In the genomic region with DNA sequence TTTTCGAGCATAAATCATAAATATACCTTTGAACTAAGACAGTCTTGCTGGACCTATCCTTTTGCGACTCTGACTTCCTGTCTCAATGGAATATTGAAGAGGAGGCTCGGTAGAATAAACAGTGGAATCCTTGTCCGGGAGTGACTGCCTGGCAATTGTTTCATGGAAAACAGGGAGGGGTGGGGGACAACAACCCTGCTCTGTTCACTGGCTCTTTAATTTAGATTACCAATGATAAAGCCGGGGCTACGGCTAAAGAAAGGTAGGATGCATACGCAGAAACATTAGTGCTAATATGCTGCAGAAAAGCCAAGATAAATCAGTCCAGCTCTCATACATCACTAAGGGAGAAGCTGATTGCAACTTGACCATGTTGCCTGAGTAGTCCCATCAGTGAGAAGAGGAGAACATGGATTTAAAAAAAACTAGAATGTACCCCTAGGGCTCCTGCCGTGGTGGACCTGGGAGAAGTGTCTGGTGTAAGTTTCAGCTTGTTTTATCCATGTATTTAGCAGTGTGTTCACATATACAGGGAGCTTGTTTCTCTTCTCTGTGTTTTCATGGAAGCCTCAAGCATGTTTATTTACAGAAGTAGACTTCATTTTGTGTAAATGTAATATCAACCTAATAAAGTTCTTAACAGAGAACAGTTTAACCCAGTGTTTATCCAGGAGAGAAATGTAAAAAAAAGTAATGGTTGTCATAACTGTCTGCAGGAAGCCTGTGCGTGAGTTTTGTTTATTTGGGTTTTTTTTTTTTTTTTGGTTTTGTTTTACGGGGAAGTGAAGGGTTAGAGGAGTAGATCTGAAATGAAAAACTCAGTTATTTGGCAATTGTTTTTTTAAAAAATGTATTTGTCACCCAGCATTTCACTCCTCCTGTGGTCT, we compare ENCODE assay signal across 11 cellular contexts.
DNase-seq lines count a peak whose midpoint lies in the region; ATAC-seq and TF ChIP-seq lines count a peak whose summit lies in the region.
"Had no signal": no experiment of that assay in that cellular context is flagged by ENCODE, and none has a peak within 500 bp of the region (broad histone marks: within the 10 kb centered on the region; RNA-seq: fewer than 3 reads in every experiment).

No MANE protein-coding gene starts in this region.

- DNase-seq in HFFc6 (no peak), NCI-H748 (lab: John Stamatoyannopoulos, UW; ENCODE audit: unreplicated experiment) (peak; percentile 78), neural crest cell (ENCODE audit: low read depth, low spot score) (no peak), amniotic stem cell (lab: John Stamatoyannopoulos, UW) (no peak), upper lobe of right lung (no peak), DMS79 treated with DMSO at 0.1 percent for 48 hours (lab: John Stamatoyannopoulos, UW) (no peak)
- DNase-seq: NCI-H2107, right lobe of liver had no signal

- ATAC-seq in HG03159 (IDR thresholded peaks at IDR 0.05; ENCODE audit: unreplicated experiment) (no peak), upper lobe of right lung (no peak)
- ATAC-seq: right lobe of liver had no signal

- H3K27me3 Mint-ChIP-seq in HFFc6 (ENCODE audit: insufficient read depth) (no peaks in the 10 kb centered on the region; the same call in 1 of the 2 replicates), neural crest cell (ENCODE audit: low read depth) (no peaks in the 10 kb centered on the region)

- H3K4me1 ChIP-seq in duodenal mucosa (ENCODE audit: control insufficient read depth in 1 of 2, insufficient read depth in 2 of 2, low read length in 2 of 2) = peaks cover 35 to 58% of the 10 kb centered on the region in 2 donors
- peaks cover 3% of the 10 kb centered on the region for H3K4me1 ChIP-seq in upper lobe of right lung
- H3K4me1 ChIP-seq: right lobe of liver had no signal

- no peaks in the 10 kb centered on the region for H3K9me3 Mint-ChIP-seq in HFFc6
- no peaks in the 10 kb centered on the region for H3K9me3 Mint-ChIP-seq in neural crest cell

- H3K36me3 ChIP-seq in duodenal mucosa (ENCODE audit: control insufficient read depth in 1 of 2, insufficient read depth in 2 of 2, low read length in 2 of 2) (no peaks in the 10 kb centered on the region), upper lobe of right lung (no peaks in the 10 kb centered on the region)
- H3K36me3 ChIP-seq: right lobe of liver had no signal

- H3K27ac ChIP-seq in duodenal mucosa (ENCODE audit: low read depth, low read length) (no peak overlapping the region), upper lobe of right lung (no peak overlapping the region)
- H3K27ac ChIP-seq: right lobe of liver had no signal

- no peak overlapping the region for H3K9ac ChIP-seq in duodenal mucosa (ENCODE audit: low read depth in 1 of 2, low read length in 2 of 2)

- TF ChIP-seq CTCF in HFFc6 (IDR thresholded peaks at IDR 0.05) (no peak), neural crest cell (conservative IDR thresholded peaks at IDR 0.05) (no peak), upper lobe of right lung (IDR thresholded peaks at IDR 0.05) (no peak)

- no peaks in the 10 kb centered on the region for H3K9me3 ChIP-seq in duodenal mucosa (ENCODE audit: control insufficient read depth in 1 of 2, low read length in 2 of 2)
- no peaks in the 10 kb centered on the region for H3K9me3 ChIP-seq in upper lobe of right lung
- H3K9me3 ChIP-seq: right lobe of liver had no signal

- H3K4me3 ChIP-seq in duodenal mucosa (ENCODE audit: low read depth in 1 of 2, low read length in 2 of 2) = peak overlapping the region; percentile 17 to 44
- H3K4me3 ChIP-seq in upper lobe of right lung = no peak overlapping the region
- H3K4me3 ChIP-seq: right lobe of liver had no signal

- H3K4me3 Mint-ChIP-seq in HFFc6 = peak overlapping the region; percentile 80
- H3K4me3 Mint-ChIP-seq in neural crest cell = peak overlapping the region; percentile 48
- H3K4me3 Mint-ChIP-seq: memory B cell had no signal

- no peaks in the 10 kb centered on the region for H3K36me3 Mint-ChIP-seq in HFFc6 (ENCODE audit: low read depth)
- peaks cover 1% of the 10 kb centered on the region for H3K36me3 Mint-ChIP-seq in neural crest cell (ENCODE audit: low read depth)
- H3K36me3 Mint-ChIP-seq: memory B cell had no signal

- H3K27me3 ChIP-seq in duodenal mucosa (ENCODE audit: control insufficient read depth in 1 of 2, insufficient read depth in 2 of 2, low read length in 2 of 2) = peaks cover 3 to 5% of the 10 kb centered on the region in 2 donors
- peaks cover 4% of the 10 kb centered on the region for H3K27me3 ChIP-seq in upper lobe of right lung
- H3K27me3 ChIP-seq: right lobe of liver had no signal

- H3K4me1 Mint-ChIP-seq in HFFc6 (ENCODE audit: low read depth) (peaks cover 34% of the 10 kb centered on the region), neural crest cell (peaks cover 38% of the 10 kb centered on the region)
- H3K4me1 Mint-ChIP-seq: memory B cell had no signal

- H3K27ac Mint-ChIP-seq in HFFc6 (peak overlapping the region; percentile 7; the same call in 1 of the 2 replicates), neural crest cell (ENCODE audit: unreplicated experiment) (no peak overlapping the region)
- H3K27ac Mint-ChIP-seq: memory B cell had no signal

- intact Hi-C loops in upper lobe of right lung (cut with DNase I) = no loop called here
